Comparison of ENCODE assay signal across 15 cellular contexts in the genomic region with DNA sequence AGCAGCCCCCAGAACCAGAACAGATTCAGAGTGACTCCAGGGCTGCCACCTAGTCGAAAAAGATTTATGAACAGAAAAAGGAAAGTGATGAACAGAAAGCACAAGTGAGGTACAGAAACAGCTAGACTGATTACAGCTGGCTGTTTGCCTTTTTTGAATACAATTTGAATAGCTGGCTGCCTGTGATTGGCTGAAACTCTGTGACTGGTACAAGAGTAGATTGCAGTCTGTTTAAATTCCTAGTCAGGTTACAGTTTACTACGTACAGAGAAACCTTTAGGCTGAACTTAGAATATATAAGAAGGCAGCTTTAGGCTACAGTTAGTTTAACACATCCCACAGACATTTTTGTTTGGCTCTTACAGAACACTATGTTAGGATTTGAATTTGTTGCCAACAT. TPM values are rescaled to one million over a fixed set of nuclear protein-coding genes. Genes with fewer than 3 reads are reported as not detected.
DNase-seq lines count a peak whose midpoint lies in the region; ATAC-seq and TF ChIP-seq lines count a peak whose summit lies in the region.
"Had no signal": no experiment of that assay in that cellular context is flagged by ENCODE, and none has a peak within 500 bp of the region (broad histone marks: within the 10 kb centered on the region; RNA-seq: fewer than 3 reads in every experiment).

No MANE protein-coding gene starts in this region.

- no peaks in the 10 kb centered on the region for H3K9me3 Mint-ChIP-seq in Caco-2 (ENCODE audit: unreplicated experiment)
- H3K9me3 Mint-ChIP-seq: nephron had no signal

- TF ChIP-seq CTCF in right atrium auricular region (IDR thresholded peaks at IDR 0.05) (no peak), right lobe of liver (IDR thresholded peaks at IDR 0.05) (no peak), Caco-2 (IDR thresholded peaks at IDR 0.05; ENCODE audit: insufficient read depth in 1 of 2, low read depth in 1 of 2, low read length in 1 of 2, severe bottlenecking in 1 of 2, unreplicated experiment in 1 of 2) (no peak)

- intact Hi-C loops in right cardiac atrium (cut with DNase I), result no loop called here
- intact Hi-C loops in right lobe of liver (cut with DNase I), result no loop called here
- intact Hi-C loops in Caco-2 (cut with micrococcal nuclease; ENCODE audit: unreplicated experiment), result no loop called here

- 43% methylated on average over 2 of the region's 2 CpGs for WGBS in right cardiac atrium
- 47% methylated on average over 2 of the region's 2 CpGs for WGBS in right lobe of liver (ENCODE audit: insufficient coverage, low coverage, low lambda C conversion rate, missing lambda C conversion rate)

- H3K4me1 ChIP-seq in right atrium auricular region, result no peaks in the 10 kb centered on the region
- no peaks in the 10 kb centered on the region for H3K4me1 ChIP-seq in right cardiac atrium (ENCODE audit: control insufficient read depth, insufficient read depth, low read length)
- H3K4me1 ChIP-seq in right lobe of liver, result peaks cover 0 to 32% (median 13%) of the 10 kb centered on the region in 4 donors
- H3K4me1 ChIP-seq in Caco-2, result no peaks in the 10 kb centered on the region
- H3K4me1 ChIP-seq: foreskin keratinocyte had no signal

- ATAC-seq in right cardiac atrium (no peak), right lobe of liver (peak; percentile 18 to 35 (median 20)), HG03439 (IDR thresholded peaks at IDR 0.05; ENCODE audit: unreplicated experiment) (no peak), GM19452 (IDR thresholded peaks at IDR 0.05; ENCODE audit: unreplicated experiment) (no peak), GM21723 (IDR thresholded peaks at IDR 0.05; ENCODE audit: unreplicated experiment) (no peak)
- ATAC-seq: foreskin keratinocyte, Panc1 had no signal

- no peak overlapping the region for H3K4me3 Mint-ChIP-seq in Caco-2 (ENCODE audit: unreplicated experiment)
- H3K4me3 Mint-ChIP-seq: nephron had no signal

- no TSS peak for BruUV-seq in Caco-2 (replicated peaks; lab: Mats Ljungman, UMichigan)

- H3K27ac ChIP-seq in right atrium auricular region, result no peak overlapping the region
- H3K27ac ChIP-seq in right cardiac atrium (ENCODE audit: low read length), result no peak overlapping the region
- peak overlapping the region; percentile 9 to 66 (median 63) for H3K27ac ChIP-seq in right lobe of liver
- H3K27ac ChIP-seq: foreskin keratinocyte had no signal

- no peaks in the 10 kb centered on the region for H3K27me3 Mint-ChIP-seq in Caco-2 (ENCODE audit: insufficient read depth, unreplicated experiment)

- H3K4me3 ChIP-seq in right atrium auricular region (no peak overlapping the region), right cardiac atrium (ENCODE audit: low read length) (no peak overlapping the region), right lobe of liver (no peak overlapping the region), Caco-2 (ENCODE audit: low read depth, low read length) (no peak overlapping the region)

- H3K36me3 Mint-ChIP-seq in Caco-2 (ENCODE audit: insufficient read depth, unreplicated experiment), result peaks cover 4% of the 10 kb centered on the region

- POLR2A ChIA-PET in Caco-2 (lab: Charles Lee), result no interaction called here

- TF ChIP-seq POLR2A in right lobe of liver (IDR thresholded peaks at IDR 0.05), result no peak

- DNase-seq in right atrium auricular region (ENCODE audit: low spot score) (peak; percentile 18), right cardiac atrium (no peak), astrocyte of the hippocampus (ENCODE audit: low read depth, low spot score) (peak; percentile 49), right lobe of liver (no peak), Caco-2 (no peak)
- DNase-seq: activated naive CD4-positive, alpha-beta T cell treated with anti-CD3 and anti-CD28 coated beads, Interleukin-2, amount 50 U/mL, for 16 hours; DMS 273 treated with DMSO at 0.1 percent for 48 hours; foreskin keratinocyte; T-helper 9 cell had no signal

- H3K27me3 ChIP-seq in right atrium auricular region, result no peaks in the 10 kb centered on the region
- H3K27me3 ChIP-seq in right cardiac atrium (ENCODE audit: control insufficient read depth, insufficient read depth), result no peaks in the 10 kb centered on the region
- H3K27me3 ChIP-seq in right lobe of liver, result no peaks in the 10 kb centered on the region
- no peaks in the 10 kb centered on the region for H3K27me3 ChIP-seq in Caco-2 (replicated peaks; ENCODE audit: control insufficient read depth, insufficient read depth, low read length)

- H3K36me3 ChIP-seq in right atrium auricular region (no peaks in the 10 kb centered on the region), right lobe of liver (no peaks in the 10 kb centered on the region), Caco-2 (ENCODE audit: control insufficient read depth, insufficient read depth, low read length) (no peaks in the 10 kb centered on the region)

- no peaks in the 10 kb centered on the region for H3K4me1 Mint-ChIP-seq in Caco-2 (ENCODE audit: low read depth, unreplicated experiment)
- H3K4me1 Mint-ChIP-seq: nephron had no signal

- H3K9me3 ChIP-seq in right atrium auricular region (no peaks in the 10 kb centered on the region), right cardiac atrium (ENCODE audit: control insufficient read depth, low read length) (no peaks in the 10 kb centered on the region), right lobe of liver (no peaks in the 10 kb centered on the region), Caco-2 (no peaks in the 10 kb centered on the region)

- H3K27ac Mint-ChIP-seq in Caco-2 (ENCODE audit: unreplicated experiment), result no peak overlapping the region

- CTCF ChIA-PET in Caco-2 (lab: Charles Lee), result no interaction called here

RNA-seq across cellular contexts. Expression of gene CCDC13, which starts 10.0 kb away (rescaled TPM):
- total RNA-seq in right atrium auricular region, result under 1 TPM in 1 of 2 donors, not detected in 1; 0.35 TPM
- total RNA-seq in right cardiac atrium, result 1 to 10 TPM in 1 of 4 donors, under 1 TPM in 2, not detected in 1; 0.26 to 1.8 (median 0.96) TPM
- polyA plus RNA-seq in right cardiac atrium, result 0.84 TPM
- total RNA-seq in right lobe of liver, result 1 to 10 TPM; 1.2 to 2.5 (median 1.6) TPM
- total RNA-seq in Caco-2 (2022), result 0.82 and 1.4 TPM in 2 replicates

RNA-seq across cellular contexts. Expression of gene HIGD1A, which starts 41.3 kb away (rescaled TPM):
- 100 to 1,000 TPM; 213 to 299 TPM for total RNA-seq in right atrium auricular region
- 100 to 1,000 TPM; 179 to 274 (median 239) TPM for total RNA-seq in right cardiac atrium
- polyA plus RNA-seq in right cardiac atrium, result 348 TPM
- total RNA-seq in right lobe of liver, result 100 to 1,000 TPM; 104 to 348 (median 175) TPM
- total RNA-seq in Caco-2 (2022), result 108 and 112 TPM in 2 replicates

RNA-seq across cellular contexts. Expression of gene ACKR2, which starts 46.2 kb away (rescaled TPM):
- 1 to 10 TPM in 1 of 2 donors, under 1 TPM in 1; 0.78 to 6.2 TPM for total RNA-seq in right atrium auricular region
- total RNA-seq in right cardiac atrium, result 1 to 10 TPM; 1.4 to 2.4 (median 1.8) TPM
- 1.2 TPM for polyA plus RNA-seq in right cardiac atrium
- total RNA-seq in right lobe of liver, result 10 to 100 TPM; 17.0 to 36.1 (median 23.0) TPM
- 3.5 and 4.1 TPM in 2 replicates for total RNA-seq in Caco-2 (2022)
- total RNA-seq: cerebellum had no signal

Comparison
In these comparisons a context has a peak if more than half of its experiments do, and no peak if none do; other contexts are left out.
1. DNase-seq: peak in right atrium auricular region (single experiment) and astrocyte of the hippocampus (single experiment); none in right cardiac atrium (0 of 3), right lobe of liver (0 of 3) and Caco-2 (0 of 2).
2. H3K27ac ChIP-seq: peak in right lobe of liver (3 of 3); none in right atrium auricular region (0 of 2) and right cardiac atrium (single experiment).
3. ATAC-seq: peak in right lobe of liver (4 of 4); none in right cardiac atrium (0 of 2), HG03439 (single experiment), GM19452 (single experiment) and GM21723 (single experiment).